8 cellular contexts compared by ENCODE assay signal in genomic region chr6:155315516-155315871, GRCh38. TPM values are rescaled to one million over a fixed set of nuclear protein-coding genes. Genes with fewer than 3 reads are reported as not detected.
A peak's percentile ranks its signal among the peaks of the same experiment; 100 is the strongest.
DNase-seq lines count a peak whose midpoint lies in the region; ATAC-seq and TF ChIP-seq lines count a peak whose summit lies in the region.

No MANE protein-coding gene starts in this region.

- no peak for TF ChIP-seq POLR2A in vagina (IDR thresholded peaks at IDR 0.05)

- H3K36me3 Mint-ChIP-seq in activated naive CD4-positive, alpha-beta T cell treated with anti-CD3 and anti-CD28 coated beads, Interleukin-2, amount 50 U/mL, for 72 hours, result peaks cover 17 to 19% of the 10 kb centered on the region in 2 donors

- no peak for TF ChIP-seq RAD21 in liver (IDR thresholded peaks at IDR 0.05)

- H3K27me3 ChIP-seq in right atrium auricular region, result no peaks in the 10 kb centered on the region
- no peaks in the 10 kb centered on the region for H3K27me3 ChIP-seq in liver (ENCODE audit: control insufficient read depth in 4 of 4, insufficient read depth in 4 of 4, low read length in 3 of 4)
- H3K27me3 ChIP-seq in vagina, result no peaks in the 10 kb centered on the region

- WGBS in liver, result 12% methylated on average over 3 of the region's 3 CpGs

- peak overlapping the region; percentile 52 to 92 for H3K9ac ChIP-seq in liver (ENCODE audit: low read depth in 1 of 2, low read length in 2 of 2)

- DNase-seq in right atrium auricular region (ENCODE audit: low spot score) (no peak), cardiac septum (ENCODE audit: low spot score) (no peak), vagina (ENCODE audit: extremely low spot score in 2 of 2) (no peak), nucleus accumbens (lab: John Stamatoyannopoulos, UW) (no peak)
- no peak for DNase-seq in activated naive CD4-positive, alpha-beta T cell treated with anti-CD3 and anti-CD28 coated beads, Interleukin-2, amount 50 U/mL, for 72 hours (ENCODE audit: low spot score in 2 of 2)

- peak overlapping the region; percentile 96 to 98 for H3K27ac Mint-ChIP-seq in activated naive CD4-positive, alpha-beta T cell treated with anti-CD3 and anti-CD28 coated beads, Interleukin-2, amount 50 U/mL, for 72 hours

- H3K27ac ChIP-seq in right atrium auricular region, result peak overlapping the region; percentile 82 to 92
- H3K27ac ChIP-seq in liver (ENCODE audit: low read depth in 1 of 2, low read length in 2 of 2), result peak overlapping the region; percentile 93 to 96
- H3K27ac ChIP-seq in vagina, result peak overlapping the region; percentile 77

- H3K9me3 ChIP-seq in right atrium auricular region, result no peaks in the 10 kb centered on the region
- no peaks in the 10 kb centered on the region for H3K9me3 ChIP-seq in liver (ENCODE audit: control insufficient read depth in 4 of 4, low read length in 3 of 4)
- H3K9me3 ChIP-seq in vagina, result no peaks in the 10 kb centered on the region

- no peaks in the 10 kb centered on the region for H3K9me3 Mint-ChIP-seq in activated naive CD4-positive, alpha-beta T cell treated with anti-CD3 and anti-CD28 coated beads, Interleukin-2, amount 50 U/mL, for 72 hours

- TF ChIP-seq CTCF in right atrium auricular region (IDR thresholded peaks at IDR 0.05) (no peak), liver (IDR thresholded peaks at IDR 0.05; ENCODE audit: low read depth, low read length, missing input control) (no peak), vagina (IDR thresholded peaks at IDR 0.05) (no peak)

- intact Hi-C loops in cardiac septum (cut with DNase I) (no loop called here), vagina (cut with DNase I) (no loop called here)

- H3K4me1 ChIP-seq in right atrium auricular region (peaks cover 0 to 17% of the 10 kb centered on the region in 2 donors), liver (ENCODE audit: control insufficient read depth in 4 of 4, insufficient read depth in 4 of 4, low read length in 3 of 4) (peaks cover 0 to 14% (median 9%) of the 10 kb centered on the region in 4 donors), vagina (peaks cover 1% of the 10 kb centered on the region)

- peak overlapping the region; percentile 70 to 82 for H3K4me3 ChIP-seq in right atrium auricular region
- H3K4me3 ChIP-seq in liver (ENCODE audit: low read depth in 1 of 3, low read length in 3 of 3), result peak overlapping the region; percentile 77 to 97 (median 95)
- peak overlapping the region; percentile 81 to 84 for H3K4me3 ChIP-seq in vagina

- ATAC-seq in activated naive CD4-positive, alpha-beta T cell treated with anti-CD3 and anti-CD28 coated beads, Interleukin-2, amount 50 U/mL, for 72 hours, result no peak
- ATAC-seq in HG03469 (IDR thresholded peaks at IDR 0.05; ENCODE audit: unreplicated experiment) (no peak), GM19452 (IDR thresholded peaks at IDR 0.05; ENCODE audit: unreplicated experiment) (no peak)

- H3K36me3 ChIP-seq in right atrium auricular region, result no peaks in the 10 kb centered on the region
- H3K36me3 ChIP-seq in liver (ENCODE audit: control insufficient read depth in 4 of 4, insufficient read depth in 3 of 4, low read depth in 1 of 4, low read length in 3 of 4), result peaks cover 0 to 3% (median 0%) of the 10 kb centered on the region in 4 donors
- H3K36me3 ChIP-seq in vagina, result no peaks in the 10 kb centered on the region

TF ChIP-seq in liver, 16 proteins besides CTCF, POLR2A, EP300 and RAD21:
- no peak for TF ChIP-seq RXRA (IDR thresholded peaks at IDR 0.05)
- TF ChIP-seq FOXA1 (IDR thresholded peaks at IDR 0.05), result no peak
- TF ChIP-seq JUND (IDR thresholded peaks at IDR 0.05), result peak in 1 of 2 donors; percentile 54

RNA-seq across cellular contexts. Expression of gene TFB1M, which starts 1.2 kb away (rescaled TPM):
- total RNA-seq in right atrium auricular region (10 to 100 TPM; 10.7 to 11.1 TPM), cardiac septum (15.1 TPM), liver (10 to 100 TPM in 1 of 2 donors, 1 to 10 TPM in 1; 9.2 to 15.4 TPM), vagina (7.6 TPM)
- 10 to 100 TPM; 44.7 to 49.2 TPM for total RNA-seq in activated naive CD4-positive, alpha-beta T cell treated with anti-CD3 and anti-CD28 coated beads, Interleukin-2, amount 50 U/mL, for 72 hours
- 10 to 100 TPM in 1 of 2 donors, 1 to 10 TPM in 1; 9.8 to 17.0 TPM for polyA plus RNA-seq in liver

RNA-seq across cellular contexts. Expression of gene CLDN20, which starts 51.7 kb away (rescaled TPM):
- total RNA-seq in right atrium auricular region, result not detected
- total RNA-seq in cardiac septum, result not detected
- total RNA-seq in activated naive CD4-positive, alpha-beta T cell treated with anti-CD3 and anti-CD28 coated beads, Interleukin-2, amount 50 U/mL, for 72 hours, result not detected
- not detected for total RNA-seq in liver
- under 1 TPM in 1 of 2 donors, not detected in 1; 0.26 TPM for polyA plus RNA-seq in liver
- total RNA-seq in vagina, result not detected
